20 cellular contexts compared by ENCODE assay signal in genomic region chr4:128590773-128591172, GRCh38.
DNase-seq lines count a peak whose midpoint lies in the region; ATAC-seq and TF ChIP-seq lines count a peak whose summit lies in the region.
"Had no signal": no experiment of that assay in that cellular context is flagged by ENCODE, and none has a peak within 500 bp of the region (broad histone marks: within the 10 kb centered on the region; RNA-seq: fewer than 3 reads in every experiment).

No MANE protein-coding gene starts in this region.

- no peak for TF ChIP-seq CTCF in WERI-Rb-1 (IDR thresholded peaks at IDR 0.05; ENCODE audit: low read depth, low read length)
- TF ChIP-seq CTCF in heart right ventricle (IDR thresholded peaks at IDR 0.05): no peak
- TF ChIP-seq CTCF in parathyroid adenoma (IDR thresholded peaks at IDR 0.05): no peak

- 47 to 54% methylated on average over 3 of the region's 3 CpGs for WGBS in heart right ventricle, 2 donors

- H3K4me1 ChIP-seq in heart right ventricle (peaks cover 0 to 20% (median 6%) of the 10 kb centered on the region in 9 donors), parathyroid adenoma (no peaks in the 10 kb centered on the region)
- H3K4me1 ChIP-seq: BE2C, tibial artery had no signal

- no peaks in the 10 kb centered on the region for H3K79me2 ChIP-seq in parathyroid adenoma

- intact Hi-C loops in heart right ventricle (cut with DNase I): no loop called here

- H3K27me3 ChIP-seq in WERI-Rb-1 (ENCODE audit: insufficient read depth, low read depth, severe bottlenecking) (no peaks in the 10 kb centered on the region), heart right ventricle (no peaks in the 10 kb centered on the region), parathyroid adenoma (ENCODE audit: control insufficient read depth, insufficient read depth, low read length) (no peaks in the 10 kb centered on the region)
- H3K27me3 ChIP-seq: BE2C, brain microvascular endothelial cell, tibial artery had no signal

- H2AFZ ChIP-seq in parathyroid adenoma: no peak overlapping the region

- no peak overlapping the region for H3K4me3 ChIP-seq in WERI-Rb-1 (ENCODE audit: low read depth, low read length)
- H3K4me3 ChIP-seq in heart right ventricle: no peak overlapping the region
- H3K4me3 ChIP-seq in parathyroid adenoma (ENCODE audit: low read depth, low read length): peak overlapping the region; percentile 41
- H3K4me3 ChIP-seq: tibial artery had no signal

- peak; percentile 27 for DNase-seq in NCI-H1092 treated with DMSO at 0.1 percent for 48 hours (lab: John Stamatoyannopoulos, UW)
- no peak for DNase-seq in NCI-H1092 (lab: John Stamatoyannopoulos, UW)
- DNase-seq in WERI-Rb-1: peak; percentile 36
- DNase-seq in heart right ventricle: peak in 1 of 2 donors; percentile 34
- no peak for DNase-seq in effector CD8-positive, alpha-beta T cell (lab: John Stamatoyannopoulos, UW)
- DNase-seq in GM19238 (ENCODE audit: insufficient read length, low spot score): no peak
- DNase-seq: activated CD8-positive, alpha-beta T cell treated with anti-CD3 and anti-CD28 coated beads, Interleukin-2, amount 10 ng/mL, durations not matched to agents 7 days and 5 days; activated T-cell treated with anti-CD3 and anti-CD28 coated beads, Interleukin-2, amount 50 U/mL, for 48 hours; brain microvascular endothelial cell; mammary epithelial cell; naive thymus-derived CD4-positive, alpha-beta T cell; NCI-H1048; NCI-H2171; T-helper 1 cell; tibial artery had no signal

- H3K27ac ChIP-seq in WERI-Rb-1 (peak overlapping the region; percentile 19), heart right ventricle (peak overlapping the region in 8 of 10 donors; percentile 2 to 56 (median 40)), parathyroid adenoma (no peak overlapping the region)
- H3K27ac ChIP-seq: 22Rv1, brain microvascular endothelial cell, tibial artery had no signal

- H3K36me3 ChIP-seq in WERI-Rb-1 (no peaks in the 10 kb centered on the region), heart right ventricle (no peaks in the 10 kb centered on the region), parathyroid adenoma (ENCODE audit: control insufficient read depth, insufficient read depth, low read length) (no peaks in the 10 kb centered on the region)
- H3K36me3 ChIP-seq: BE2C, brain microvascular endothelial cell, tibial artery had no signal

- H3K9ac ChIP-seq in parathyroid adenoma: no peak overlapping the region

- peak; percentile 70 to 95 (median 87) for ATAC-seq in heart right ventricle
- no peak for ATAC-seq in GM19467 (IDR thresholded peaks at IDR 0.05; ENCODE audit: unreplicated experiment)
- ATAC-seq: activated CD8-positive, alpha-beta T cell treated with anti-CD3 and anti-CD28 coated beads, Interleukin-2, amount 10 ng/mL, durations not matched to agents 7 days and 5 days; activated naive CD4-positive, alpha-beta T cell treated with anti-CD3 and anti-CD28 coated beads, Interleukin-2, amount 50 U/mL, for 72 hours; naive thymus-derived CD4-positive, alpha-beta T cell had no signal

- H3K9me3 ChIP-seq in WERI-Rb-1 (ENCODE audit: severe bottlenecking) (peaks cover 5% of the 10 kb centered on the region), heart right ventricle (peaks cover 0 to 7% (median 0%) of the 10 kb centered on the region in 11 donors), parathyroid adenoma (ENCODE audit: control insufficient read depth, low read length) (no peaks in the 10 kb centered on the region)
- H3K9me3 ChIP-seq: BE2C, tibial artery had no signal

- peak overlapping the region; percentile 5 for H3K4me2 ChIP-seq in parathyroid adenoma (ENCODE audit: low read length)

Comparison
In these comparisons a context has a peak if more than half of its experiments do, and no peak if none do; other contexts are left out.
1. DNase-seq: peak in NCI-H1092 treated with DMSO at 0.1 percent for 48 hours (single experiment) and WERI-Rb-1 (single experiment); none in NCI-H1092 (single experiment), effector CD8-positive, alpha-beta T cell (single experiment) and GM19238 (single experiment).